1 cellular context compared by ENCODE assay signal in the genomic region with DNA sequence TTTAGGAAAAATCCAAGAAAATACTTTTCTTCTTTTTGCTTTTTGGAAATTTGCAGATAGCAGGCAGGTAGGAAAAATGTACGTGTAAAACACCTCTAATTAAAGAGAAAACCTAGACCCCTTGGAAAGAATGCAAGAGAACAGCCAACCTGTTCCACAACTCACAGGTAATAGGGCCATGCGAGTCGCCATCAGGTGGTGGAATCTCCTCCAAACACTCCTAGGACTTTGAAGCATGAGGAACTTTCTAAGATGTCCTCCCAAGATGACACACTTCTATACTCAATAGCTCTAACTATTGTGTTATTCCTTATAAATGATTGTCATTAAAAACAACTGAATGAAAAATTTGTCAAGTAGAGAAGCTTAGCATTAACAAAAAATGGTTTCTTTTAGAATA.
TF ChIP-seq lines count a peak whose summit lies in the region.

No MANE protein-coding gene starts in this region.

TF ChIP-seq in WTC11, 78 proteins besides CTCF, POLR2A, EP300 and RAD21 (continued from another document):
- TF ChIP-seq, protein P1, sequence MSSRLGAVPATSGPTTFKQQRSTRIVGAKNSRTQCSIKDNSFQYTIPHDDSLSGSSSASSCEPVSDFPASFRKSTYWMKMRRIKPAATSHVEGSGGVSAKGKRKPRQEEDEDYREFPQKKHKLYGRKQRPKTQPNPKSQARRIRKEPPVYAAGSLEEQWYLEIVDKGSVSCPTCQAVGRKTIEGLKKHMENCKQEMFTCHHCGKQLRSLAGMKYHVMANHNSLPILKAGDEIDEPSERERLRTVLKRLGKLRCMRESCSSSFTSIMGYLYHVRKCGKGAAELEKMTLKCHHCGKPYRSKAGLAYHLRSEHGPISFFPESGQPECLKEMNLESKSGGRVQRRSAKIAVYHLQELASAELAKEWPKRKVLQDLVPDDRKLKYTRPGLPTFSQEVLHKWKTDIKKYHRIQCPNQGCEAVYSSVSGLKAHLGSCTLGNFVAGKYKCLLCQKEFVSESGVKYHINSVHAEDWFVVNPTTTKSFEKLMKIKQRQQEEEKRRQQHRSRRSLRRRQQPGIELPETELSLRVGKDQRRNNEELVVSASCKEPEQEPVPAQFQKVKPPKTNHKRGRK (CRISPR knock-in tag; IDR thresholded peaks at IDR 0.05; ENCODE audit: borderline replicate concordance): no peak
- TF ChIP-seq, protein P2, sequence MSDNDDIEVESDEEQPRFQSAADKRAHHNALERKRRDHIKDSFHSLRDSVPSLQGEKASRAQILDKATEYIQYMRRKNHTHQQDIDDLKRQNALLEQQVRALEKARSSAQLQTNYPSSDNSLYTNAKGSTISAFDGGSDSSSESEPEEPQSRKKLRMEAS (CRISPR knock-in tag; IDR thresholded peaks at IDR 0.05): no peak
- TF ChIP-seq EMX1 (CRISPR knock-in tag; IDR thresholded peaks at IDR 0.05): no peak
- TF ChIP-seq, protein P3, sequence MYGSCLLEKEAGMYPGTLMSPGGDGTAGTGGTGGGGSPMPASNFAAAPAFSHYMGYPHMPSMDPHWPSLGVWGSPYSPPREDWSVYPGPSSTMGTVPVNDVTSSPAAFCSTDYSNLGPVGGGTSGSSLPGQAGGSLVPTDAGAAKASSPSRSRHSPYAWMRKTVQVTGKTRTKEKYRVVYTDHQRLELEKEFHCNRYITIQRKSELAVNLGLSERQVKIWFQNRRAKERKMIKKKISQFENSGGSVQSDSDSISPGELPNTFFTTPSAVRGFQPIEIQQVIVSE (CRISPR knock-in tag; IDR thresholded peaks at IDR 0.05; ENCODE audit: borderline replicate concordance): no peak
